6 cellular contexts compared by ENCODE assay signal in the genomic region with DNA sequence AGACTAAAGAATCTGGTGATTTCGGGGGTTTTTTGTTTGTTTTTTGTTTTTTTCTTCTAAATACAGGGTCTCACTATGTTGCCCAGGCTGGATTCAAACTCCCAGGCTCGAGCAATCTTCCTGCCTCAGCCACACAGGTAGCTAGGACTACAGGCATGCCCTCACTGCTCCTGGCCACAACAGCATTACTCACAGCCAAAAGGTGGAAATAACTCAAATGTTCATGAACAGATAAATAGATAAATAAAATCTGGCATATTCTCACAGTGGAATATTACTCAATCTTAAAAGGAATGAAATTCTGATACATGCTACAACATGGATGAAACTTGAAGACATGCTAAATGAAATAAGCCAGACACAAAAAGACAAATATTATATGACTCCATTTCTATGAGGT.
"Had no signal": no experiment of that assay in that cellular context is flagged by ENCODE, and none has a peak within 500 bp of the region (broad histone marks: within the 10 kb centered on the region; RNA-seq: fewer than 3 reads in every experiment).

No MANE protein-coding gene starts in this region.

- FAIRE-seq: GM12878, GM12891, GM12892, GM18507 had no signal

- DNase-seq: GDM1, GF-D8 had no signal

- H3K4me3 ChIP-seq: GM12878 had no signal
